In the genomic region with DNA sequence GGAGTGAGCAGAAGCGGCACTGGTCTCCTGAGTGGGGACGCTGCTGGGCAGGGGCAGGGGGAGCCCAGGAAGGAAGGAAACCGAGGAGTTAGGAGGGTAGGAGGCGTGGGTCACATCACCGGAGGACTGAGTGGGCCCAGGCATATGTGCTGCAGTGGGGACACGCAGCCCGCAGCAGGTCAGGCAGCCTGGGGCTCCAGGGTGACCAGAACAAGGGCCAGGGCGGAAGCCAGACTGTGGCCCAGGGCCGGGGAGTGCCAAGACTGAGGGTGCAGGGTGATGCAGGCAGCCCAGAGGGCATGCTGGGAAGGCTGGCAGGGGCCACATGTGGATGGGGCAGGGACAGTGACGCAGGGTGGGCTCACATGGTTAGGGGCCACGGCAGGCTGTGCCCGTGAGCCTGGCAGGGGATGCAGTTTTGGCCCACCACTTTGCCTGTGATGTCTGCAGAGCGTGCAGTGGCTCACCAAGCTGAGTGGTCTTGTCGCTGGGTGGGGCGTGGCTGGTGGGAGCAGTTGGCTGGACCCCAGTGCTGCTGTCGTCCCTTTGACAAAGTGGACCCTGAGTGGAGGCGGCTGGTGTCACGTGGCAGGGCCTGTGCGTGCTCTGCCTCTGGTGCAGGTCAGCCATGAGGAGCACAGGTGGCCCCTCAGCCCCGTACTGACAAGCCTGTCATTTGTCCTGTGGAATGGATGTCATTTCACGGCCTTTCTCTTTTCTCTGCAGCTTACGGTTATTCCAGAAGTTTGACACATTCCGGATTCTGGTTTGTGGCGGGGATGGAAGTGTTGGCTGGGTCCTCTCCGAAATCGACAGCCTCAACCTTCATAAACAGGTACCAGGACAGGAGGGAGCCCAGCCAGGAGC, we compare ENCODE assay signal across 1 cellular context.
TF ChIP-seq lines count a peak whose summit lies in the region.

No MANE protein-coding gene starts in this region.

TF ChIP-seq in GM12891, 5 proteins besides CTCF, POLR2A, EP300 and RAD21:
- TF ChIP-seq POLR2AphosphoS5 (IDR thresholded peaks at IDR 0.05; ENCODE audit: low read depth, low read length) (no peak), POU2F2 (IDR thresholded peaks at IDR 0.05; ENCODE audit: low read depth, low read length) (no peak), SPI1 (IDR thresholded peaks at IDR 0.05; ENCODE audit: low read depth, low read length) (no peak), TAF1 (IDR thresholded peaks at IDR 0.05; ENCODE audit: low read depth, low read length) (no peak), PAX5 (IDR thresholded peaks at IDR 0.05; ENCODE audit: insufficient read depth, low read length, severe bottlenecking) (no peak)
